ENCODE assay signal across 1 cellular context in the genomic region with DNA sequence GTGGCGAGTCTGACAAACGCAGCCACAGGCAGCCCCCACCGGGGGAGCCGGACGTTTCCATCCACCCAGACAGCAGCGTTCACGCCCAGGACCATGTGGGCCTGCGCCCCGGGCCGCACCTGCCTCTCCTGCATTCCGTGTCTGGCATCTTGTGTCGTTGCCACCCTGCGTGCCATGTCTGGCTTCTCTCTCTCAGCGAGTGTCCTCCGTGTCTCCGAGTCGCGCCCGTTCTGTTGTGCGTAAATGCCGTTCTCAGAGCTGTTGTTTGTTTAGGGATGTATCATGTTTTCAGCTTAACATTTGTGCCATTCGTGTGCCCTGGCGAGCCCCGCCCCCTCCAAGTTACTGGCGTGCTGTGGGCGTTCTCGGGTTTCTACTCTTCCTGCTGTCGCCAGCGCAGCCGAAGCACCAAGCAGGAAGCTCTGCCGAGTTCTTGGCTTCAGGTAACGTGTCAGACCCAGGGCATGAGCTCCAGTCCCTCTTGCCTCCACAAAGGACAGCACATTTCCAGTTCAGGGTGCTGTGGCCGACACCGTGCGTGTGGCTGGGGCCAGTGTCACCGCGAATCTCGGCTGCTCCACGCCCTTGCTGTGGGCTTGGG.
TF ChIP-seq lines count a peak whose summit lies in the region.

No MANE protein-coding gene starts in this region.

TF ChIP-seq in HCT116, 20 proteins besides CTCF, POLR2A, EP300 and RAD21 (continued from another document):
- TF ChIP-seq, protein P1, sequence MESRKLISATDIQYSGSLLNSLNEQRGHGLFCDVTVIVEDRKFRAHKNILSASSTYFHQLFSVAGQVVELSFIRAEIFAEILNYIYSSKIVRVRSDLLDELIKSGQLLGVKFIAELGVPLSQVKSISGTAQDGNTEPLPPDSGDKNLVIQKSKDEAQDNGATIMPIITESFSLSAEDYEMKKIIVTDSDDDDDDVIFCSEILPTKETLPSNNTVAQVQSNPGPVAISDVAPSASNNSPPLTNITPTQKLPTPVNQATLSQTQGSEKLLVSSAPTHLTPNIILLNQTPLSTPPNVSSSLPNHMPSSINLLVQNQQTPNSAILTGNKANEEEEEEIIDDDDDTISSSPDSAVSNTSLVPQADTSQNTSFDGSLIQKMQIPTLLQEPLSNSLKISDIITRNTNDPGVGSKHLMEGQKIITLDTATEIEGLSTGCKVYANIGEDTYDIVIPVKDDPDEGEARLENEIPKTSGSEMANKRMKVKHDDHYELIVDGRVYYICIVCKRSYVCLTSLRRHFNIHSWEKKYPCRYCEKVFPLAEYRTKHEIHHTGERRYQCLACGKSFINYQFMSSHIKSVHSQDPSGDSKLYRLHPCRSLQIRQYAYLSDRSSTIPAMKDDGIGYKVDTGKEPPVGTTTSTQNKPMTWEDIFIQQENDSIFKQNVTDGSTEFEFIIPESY (IDR thresholded peaks at IDR 0.05; ENCODE audit: extremely low read depth, insufficient replicate concordance, low read length) = no peak
- TF ChIP-seq, protein P2, sequence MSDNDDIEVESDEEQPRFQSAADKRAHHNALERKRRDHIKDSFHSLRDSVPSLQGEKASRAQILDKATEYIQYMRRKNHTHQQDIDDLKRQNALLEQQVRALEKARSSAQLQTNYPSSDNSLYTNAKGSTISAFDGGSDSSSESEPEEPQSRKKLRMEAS (IDR thresholded peaks at IDR 0.05) = no peak
- TF ChIP-seq, protein P3, sequence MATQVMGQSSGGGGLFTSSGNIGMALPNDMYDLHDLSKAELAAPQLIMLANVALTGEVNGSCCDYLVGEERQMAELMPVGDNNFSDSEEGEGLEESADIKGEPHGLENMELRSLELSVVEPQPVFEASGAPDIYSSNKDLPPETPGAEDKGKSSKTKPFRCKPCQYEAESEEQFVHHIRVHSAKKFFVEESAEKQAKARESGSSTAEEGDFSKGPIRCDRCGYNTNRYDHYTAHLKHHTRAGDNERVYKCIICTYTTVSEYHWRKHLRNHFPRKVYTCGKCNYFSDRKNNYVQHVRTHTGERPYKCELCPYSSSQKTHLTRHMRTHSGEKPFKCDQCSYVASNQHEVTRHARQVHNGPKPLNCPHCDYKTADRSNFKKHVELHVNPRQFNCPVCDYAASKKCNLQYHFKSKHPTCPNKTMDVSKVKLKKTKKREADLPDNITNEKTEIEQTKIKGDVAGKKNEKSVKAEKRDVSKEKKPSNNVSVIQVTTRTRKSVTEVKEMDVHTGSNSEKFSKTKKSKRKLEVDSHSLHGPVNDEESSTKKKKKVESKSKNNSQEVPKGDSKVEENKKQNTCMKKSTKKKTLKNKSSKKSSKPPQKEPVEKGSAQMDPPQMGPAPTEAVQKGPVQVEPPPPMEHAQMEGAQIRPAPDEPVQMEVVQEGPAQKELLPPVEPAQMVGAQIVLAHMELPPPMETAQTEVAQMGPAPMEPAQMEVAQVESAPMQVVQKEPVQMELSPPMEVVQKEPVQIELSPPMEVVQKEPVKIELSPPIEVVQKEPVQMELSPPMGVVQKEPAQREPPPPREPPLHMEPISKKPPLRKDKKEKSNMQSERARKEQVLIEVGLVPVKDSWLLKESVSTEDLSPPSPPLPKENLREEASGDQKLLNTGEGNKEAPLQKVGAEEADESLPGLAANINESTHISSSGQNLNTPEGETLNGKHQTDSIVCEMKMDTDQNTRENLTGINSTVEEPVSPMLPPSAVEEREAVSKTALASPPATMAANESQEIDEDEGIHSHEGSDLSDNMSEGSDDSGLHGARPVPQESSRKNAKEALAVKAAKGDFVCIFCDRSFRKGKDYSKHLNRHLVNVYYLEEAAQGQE (IDR thresholded peaks at IDR 0.05; ENCODE audit: low read depth) = no peak
- no peak for TF ChIP-seq FOSL1 (IDR thresholded peaks at IDR 0.05; ENCODE audit: low read depth)
- TF ChIP-seq CEBPB (IDR thresholded peaks at IDR 0.05; ENCODE audit: low read depth) = no peak
- TF ChIP-seq POLR2AphosphoS5 (IDR thresholded peaks at IDR 0.05; ENCODE audit: low read depth, low read length) = no peak
- TF ChIP-seq EZH2 (IDR thresholded peaks at IDR 0.05) = no peak
- TF ChIP-seq SIN3A (IDR thresholded peaks at IDR 0.05; ENCODE audit: low read depth) = no peak
- TF ChIP-seq EGR1 (IDR thresholded peaks at IDR 0.05; ENCODE audit: low read depth) = no peak
- no peak for TF ChIP-seq JUND (IDR thresholded peaks at IDR 0.05)
- TF ChIP-seq ZFX (IDR thresholded peaks at IDR 0.05) = no peak
- no peak for TF ChIP-seq TCF7L2 (IDR thresholded peaks at IDR 0.05; ENCODE audit: borderline replicate concordance, extremely low read depth, insufficient read depth, insufficient read length)
TF ChIP-seq in HCT116: peak in this region for 0.
